In genomic region chr12:29858270-29858786, GRCh38 we compare ENCODE assay signal across 25 cellular contexts.
DNase-seq lines count a peak whose midpoint lies in the region; ATAC-seq, FAIRE-seq and TF ChIP-seq lines count a peak whose summit lies in the region.
"Had no signal": no experiment of that assay in that cellular context is flagged by ENCODE, and none has a peak within 500 bp of the region (broad histone marks: within the 10 kb centered on the region; RNA-seq: fewer than 3 reads in every experiment).

No MANE protein-coding gene starts in this region.

- no peak overlapping the region for H3K14ac ChIP-seq in trophoblast cell (ENCODE audit: low read length)

- H2AK5ac ChIP-seq in trophoblast cell (ENCODE audit: low read length): no peak overlapping the region

- no peaks in the 10 kb centered on the region for H3K27me3 ChIP-seq in bronchial epithelial cell (ENCODE audit: control insufficient read depth, insufficient read depth, low read length)
- no peaks in the 10 kb centered on the region for H3K27me3 ChIP-seq in neural progenitor cell
- no peaks in the 10 kb centered on the region for H3K27me3 ChIP-seq in CD8-positive, alpha-beta T cell (ENCODE audit: insufficient read depth, low read length)
- no peaks in the 10 kb centered on the region for H3K27me3 ChIP-seq in trophoblast cell (ENCODE audit: insufficient read depth, low read length)
- H3K27me3 ChIP-seq: adrenal gland; BLaER1 treated with 17β-estradiol and CSF1 and Interleukin-3, amounts not matched to agents 10 nM and 100 nM; body of pancreas; sigmoid colon; transverse colon had no signal

- no peak overlapping the region for H3K4me3 Mint-ChIP-seq in neural progenitor cell
- H3K4me3 Mint-ChIP-seq in CD8-positive, alpha-beta T cell: no peak overlapping the region
- H3K4me3 Mint-ChIP-seq: activated naive CD4-positive, alpha-beta T cell treated with anti-CD3 and anti-CD28 coated beads for 36 hours had no signal

- H3K9me3 Mint-ChIP-seq in neural progenitor cell: peaks cover 9% of the 10 kb centered on the region
- H3K9me3 Mint-ChIP-seq in CD8-positive, alpha-beta T cell: no peaks in the 10 kb centered on the region

- DNase-seq in GM12891 (ENCODE audit: insufficient read length, low spot score) (no peak), bronchial epithelial cell (ENCODE audit: low read depth) (peak; percentile 73), neural progenitor cell (ENCODE audit: low spot score) (no peak), HUDEP-2 (lab: John Stamatoyannopoulos, UW; ENCODE audit: unreplicated experiment in 76 of 76) (no peak), trophoblast cell (no peak)
- DNase-seq in CD8-positive, alpha-beta T cell: no peak
- DNase-seq: activated CD4-positive, alpha-beta T cell treated with anti-CD3 and anti-CD28 coated beads, Interleukin-2, amount 50 U/mL, for 48 hours; activated CD4-positive, CD25-positive, alpha-beta regulatory T cell treated with anti-CD3 and anti-CD28 coated beads, Interleukin-2, amount 50 U/mL, for 72 hours; activated naive CD4-positive, alpha-beta T cell treated with anti-CD3 and anti-CD28 coated beads for 36 hours; adrenal gland; body of pancreas; DMS153; HCEC 1CT; Kasumi-1; NCI-H1048; NCI-H187 treated with DMSO at 0.1 percent for 48 hours; NCI-H524 treated with DMSO at 0.1 percent for 48 hours; SHP77; sigmoid colon; stimulated activated CD4-positive, alpha-beta T cell treated with anti-CD3 and anti-CD28 coated beads, Interleukin-4, amount 100 ng/mL, for 1 hour; T-helper 2 cell; transverse colon had no signal

- peaks cover 1% of the 10 kb centered on the region for H3K4me1 ChIP-seq in neural progenitor cell
- no peaks in the 10 kb centered on the region for H3K4me1 ChIP-seq in CD8-positive, alpha-beta T cell (ENCODE audit: insufficient read depth, low read length)
- H3K4me1 ChIP-seq in trophoblast cell (ENCODE audit: control insufficient read depth in 1 of 2, insufficient read depth in 2 of 2, low read length in 2 of 2): no peaks in the 10 kb centered on the region
- H3K4me1 ChIP-seq: adrenal gland; BLaER1 treated with 17β-estradiol and CSF1 and Interleukin-3, amounts not matched to agents 10 nM and 100 nM; body of pancreas; parathyroid adenoma; sigmoid colon; transverse colon had no signal

- H3K79me1 ChIP-seq in trophoblast cell (ENCODE audit: low read length): no peaks in the 10 kb centered on the region

- no peak overlapping the region for H4K8ac ChIP-seq in trophoblast cell (ENCODE audit: low read depth, low read length)

- peak overlapping the region; percentile 40 for H2AFZ ChIP-seq in neural progenitor cell (replicated peaks)
- H2AFZ ChIP-seq in trophoblast cell (ENCODE audit: insufficient read depth, low read length, poor library complexity): no peak overlapping the region
- H2AFZ ChIP-seq: parathyroid adenoma had no signal

- intact Hi-C loops in CD8-positive, alpha-beta T cell (cut with DNase I, micrococcal nuclease): no loop called here

- TF ChIP-seq CTCF in bronchial epithelial cell (IDR thresholded peaks at IDR 0.05; ENCODE audit: insufficient read depth, low read length, severe bottlenecking): no peak
- no peak for TF ChIP-seq CTCF in neural progenitor cell (IDR thresholded peaks at IDR 0.05)
- TF ChIP-seq CTCF in CD8-positive, alpha-beta T cell (IDR thresholded peaks at IDR 0.05): no peak

- TF ChIP-seq POLR2A in GM12891 (IDR thresholded peaks at IDR 0.05; ENCODE audit: low read depth, low read length): no peak

- H3K23ac ChIP-seq in trophoblast cell (ENCODE audit: low read length): no peak overlapping the region

- no peak overlapping the region for H2BK12ac ChIP-seq in trophoblast cell (ENCODE audit: low read length)

- no peak overlapping the region for H2BK5ac ChIP-seq in trophoblast cell (ENCODE audit: low read depth, low read length, poor library complexity)

- H3K79me2 ChIP-seq in neural progenitor cell (ENCODE audit: low read depth): no peaks in the 10 kb centered on the region
- H3K79me2 ChIP-seq in trophoblast cell (ENCODE audit: control insufficient read depth, insufficient read depth, low read length, poor library complexity): no peaks in the 10 kb centered on the region
- H3K79me2 ChIP-seq: parathyroid adenoma had no signal

- H4K20me1 ChIP-seq in neural progenitor cell (ENCODE audit: low read depth): no peaks in the 10 kb centered on the region
- H4K20me1 ChIP-seq: BLaER1 treated with 17β-estradiol and CSF1 and Interleukin-3, amounts not matched to agents 10 nM and 100 nM had no signal

- no CpG with 5 or more reads among the region's 2 CpGs for WGBS in trophoblast cell (ENCODE audit: extremely low coverage, insufficient coverage, insufficient read length)

- H3K27ac Mint-ChIP-seq in neural progenitor cell: no peak overlapping the region
- no peak overlapping the region for H3K27ac Mint-ChIP-seq in CD8-positive, alpha-beta T cell
- H3K27ac Mint-ChIP-seq: activated naive CD4-positive, alpha-beta T cell treated with anti-CD3 and anti-CD28 coated beads for 36 hours had no signal

- CTCF ChIA-PET in CD8-positive, alpha-beta T cell (lab: Charles Lee): no interaction called here

- H3K4me2 ChIP-seq in neural progenitor cell (no peak overlapping the region), trophoblast cell (ENCODE audit: low read length) (no peak overlapping the region)
- H3K4me2 ChIP-seq: BLaER1 treated with 17β-estradiol and CSF1 and Interleukin-3, amounts not matched to agents 10 nM and 100 nM had no signal

- H3K36me3 ChIP-seq in bronchial epithelial cell (ENCODE audit: control insufficient read depth, insufficient read depth, low read length) (no peaks in the 10 kb centered on the region), neural progenitor cell (no peaks in the 10 kb centered on the region), trophoblast cell (ENCODE audit: control insufficient read depth in 1 of 2, insufficient read depth in 2 of 2, low read length in 2 of 2) (no peaks in the 10 kb centered on the region)
- H3K36me3 ChIP-seq in CD8-positive, alpha-beta T cell (ENCODE audit: insufficient read depth, low read length): no peaks in the 10 kb centered on the region
- H3K36me3 ChIP-seq: adrenal gland; BLaER1 treated with 17β-estradiol and CSF1 and Interleukin-3, amounts not matched to agents 10 nM and 100 nM; sigmoid colon; transverse colon had no signal

- no peaks in the 10 kb centered on the region for H3K4me1 Mint-ChIP-seq in neural progenitor cell
- H3K4me1 Mint-ChIP-seq in CD8-positive, alpha-beta T cell (ENCODE audit: low read depth): no peaks in the 10 kb centered on the region

- H3K27ac ChIP-seq in neural progenitor cell (no peak overlapping the region), trophoblast cell (ENCODE audit: low read depth, low read length) (no peak overlapping the region)
- no peak overlapping the region for H3K27ac ChIP-seq in CD8-positive, alpha-beta T cell (ENCODE audit: low read depth, low read length)
- H3K27ac ChIP-seq: adrenal gland; BLaER1 treated with 17β-estradiol and CSF1 and Interleukin-3, amounts not matched to agents 10 nM and 100 nM; body of pancreas; parathyroid adenoma; sigmoid colon; transverse colon had no signal

- peak; percentile 67 for ATAC-seq in HG02798 (IDR thresholded peaks at IDR 0.05; ENCODE audit: poor library complexity, unreplicated experiment)
- ATAC-seq in CD8-positive, alpha-beta T cell: no peak
- ATAC-seq: body of pancreas had no signal

- POLR2A ChIA-PET in CD8-positive, alpha-beta T cell (lab: Charles Lee): no interaction called here

- no peak overlapping the region for H3K4ac ChIP-seq in trophoblast cell (ENCODE audit: low read depth, low read length)

- H3K9ac ChIP-seq in neural progenitor cell: no peak overlapping the region
- H3K9ac ChIP-seq in trophoblast cell (ENCODE audit: low read length): no peak overlapping the region
- H3K9ac ChIP-seq: BLaER1 treated with 17β-estradiol and CSF1 and Interleukin-3, amounts not matched to agents 10 nM and 100 nM; parathyroid adenoma had no signal

- FAIRE-seq in GM12891 (lab: Jason Lieb, UNC) (no peak), bronchial epithelial cell (lab: Jason Lieb, UNC) (peak; percentile 23)

- no peak overlapping the region for H2BK120ac ChIP-seq in trophoblast cell (ENCODE audit: insufficient read depth, low read length, poor library complexity)

- no peak overlapping the region for H4K12ac ChIP-seq in trophoblast cell (ENCODE audit: low read depth, low read length)

- no peaks in the 10 kb centered on the region for H3F3A ChIP-seq in neural progenitor cell (ENCODE audit: low read depth)

- H3K4me3 ChIP-seq in bronchial epithelial cell (ENCODE audit: low read depth, low read length) (no peak overlapping the region), neural progenitor cell (no peak overlapping the region), trophoblast cell (ENCODE audit: low read depth, low read length) (no peak overlapping the region)
- no peak overlapping the region for H3K4me3 ChIP-seq in CD8-positive, alpha-beta T cell (ENCODE audit: low read depth, low read length)
- H3K4me3 ChIP-seq: adrenal gland; BLaER1 treated with 17β-estradiol and CSF1 and Interleukin-3, amounts not matched to agents 10 nM and 100 nM; body of pancreas; sigmoid colon; transverse colon had no signal

- H3K9me3 ChIP-seq in neural progenitor cell (ENCODE audit: low read depth) (no peaks in the 10 kb centered on the region), trophoblast cell (ENCODE audit: insufficient read depth, low read depth, low read length) (no peaks in the 10 kb centered on the region)
- H3K9me3 ChIP-seq in CD8-positive, alpha-beta T cell (ENCODE audit: low read length): no peaks in the 10 kb centered on the region
- H3K9me3 ChIP-seq: adrenal gland, body of pancreas, transverse colon had no signal

- no peak overlapping the region for H4K91ac ChIP-seq in trophoblast cell (ENCODE audit: low read depth, low read length)

- no peaks in the 10 kb centered on the region for H3K36me3 Mint-ChIP-seq in neural progenitor cell
- no peaks in the 10 kb centered on the region for H3K36me3 Mint-ChIP-seq in CD8-positive, alpha-beta T cell

- H3K18ac ChIP-seq in trophoblast cell (ENCODE audit: low read length): no peak overlapping the region

- H3K27me3 Mint-ChIP-seq in neural progenitor cell (ENCODE audit: insufficient read depth, low read depth): no peaks in the 10 kb centered on the region
- H3K27me3 Mint-ChIP-seq in CD8-positive, alpha-beta T cell (ENCODE audit: low read depth): no peaks in the 10 kb centered on the region

TF ChIP-seq in GM12891, 5 proteins besides CTCF, POLR2A, EP300 and RAD21:
- TF ChIP-seq SPI1 (IDR thresholded peaks at IDR 0.05; ENCODE audit: low read depth, low read length) (peak; percentile 43; the same call in 1 of the 2 replicates), POLR2AphosphoS5 (IDR thresholded peaks at IDR 0.05; ENCODE audit: low read depth, low read length) (no peak)
TF ChIP-seq in GM12891: peak in this region for 1.
